In the genomic region with DNA sequence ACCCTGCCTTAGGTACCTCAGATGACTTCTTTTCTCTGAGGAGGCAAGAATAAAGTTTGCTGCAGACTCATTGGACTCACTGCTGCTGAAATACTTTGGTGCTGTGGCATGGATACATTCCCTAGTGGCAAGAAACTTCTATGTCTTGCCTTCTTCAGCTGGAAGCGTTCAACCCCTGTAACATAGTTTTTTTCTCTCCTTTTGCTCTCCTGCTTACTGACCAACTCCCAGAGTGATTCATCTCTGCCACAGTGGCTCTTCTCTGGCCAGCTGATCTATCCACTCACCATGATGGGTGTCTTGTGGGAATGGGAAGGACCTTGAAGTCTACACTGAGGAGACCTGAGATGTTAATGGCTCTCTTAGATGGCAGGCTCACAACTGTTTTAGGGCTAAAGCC, we compare ENCODE assay signal across 21 cellular contexts.
"Had no signal": no experiment of that assay in that cellular context is flagged by ENCODE, and none has a peak within 500 bp of the region (broad histone marks: within the 10 kb centered on the region; RNA-seq: fewer than 3 reads in every experiment).

No MANE protein-coding gene starts in this region.

- FAIRE-seq: endometrium, frontal cortex, keratinocyte, pancreas had no signal

- H3K4me1 ChIP-seq: pancreas, thyroid gland had no signal

- H3K27me3 ChIP-seq: neutrophil, pancreas, thyroid gland had no signal

- H3K27ac ChIP-seq: neutrophil, pancreas, thyroid gland had no signal

- H3K4me2 ChIP-seq: smooth muscle cell had no signal

- DNase-seq: cortex of kidney; effector memory CD8-positive, alpha-beta T cell; mucosa of descending colon; naive B cell; pancreas; stimulated activated CD4-positive, alpha-beta T cell treated with anti-CD3 and anti-CD28 coated beads, Interleukin-12 subunit alpha, Interleukin-12 subunit beta, amount 100 ng/mL, for 4 hours; stimulated activated CD4-positive, alpha-beta T cell treated with anti-CD3 and anti-CD28 coated beads, Interleukin-1b, Interleukin-23, amount 100 ng/mL, for 48 hours; stimulated activated CD4-positive, alpha-beta T cell treated with anti-CD3 and anti-CD28 coated beads, Interleukin-4, amount 100 ng/mL, for 1 hour; stimulated activated CD8-positive, alpha-beta memory T cell treated with anti-CD3 and anti-CD28 coated beads, Interleukin-4, amount 100 ng/mL, for 48 hours; stimulated activated naive CD4-positive, alpha-beta T cell; stimulated activated naive CD8-positive, alpha-beta T cell treated with anti-CD3 and anti-CD28 coated beads, Interleukin-15, amount 100 ng/mL, for 72 hours; thyroid gland; trophoblast cell had no signal

- H3K4me3 ChIP-seq: mucosa of descending colon, pancreas, smooth muscle cell, thyroid gland had no signal

- H3K9me3 ChIP-seq: neutrophil, pancreas, thyroid gland had no signal

- H3K36me3 ChIP-seq: neutrophil, pancreas, thyroid gland had no signal

- ATAC-seq: effector memory CD8-positive, alpha-beta T cell; left lobe of liver; mucosa of descending colon; natural killer cell treated with Interleukin-12 subunit alpha and Interleukin-12 subunit beta and Interleukin-15 and Interleukin-18, amount 100 ng/mL, for 72 hours; pancreas; sciatic nerve; stimulated activated naive CD8-positive, alpha-beta T cell treated with anti-CD3 and anti-CD28 coated beads, Interleukin-15, amount 100 ng/mL, for 72 hours had no signal
